Comparison of ENCODE assay signal across 14 cellular contexts in genomic region chr10:121138112-121138860, GRCh38.
DNase-seq lines count a peak whose midpoint lies in the region; ATAC-seq and TF ChIP-seq lines count a peak whose summit lies in the region.
"Had no signal": no experiment of that assay in that cellular context is flagged by ENCODE, and none has a peak within 500 bp of the region (broad histone marks: within the 10 kb centered on the region; RNA-seq: fewer than 3 reads in every experiment).

No MANE protein-coding gene starts in this region.

- ATAC-seq in GM18520 (IDR thresholded peaks at IDR 0.05; ENCODE audit: unreplicated experiment), result no peak
- no peak for ATAC-seq in GM18858 (IDR thresholded peaks at IDR 0.05; ENCODE audit: unreplicated experiment)
- ATAC-seq: HCT116, Right ventricle myocardium inferior, SK-N-SH treated with all-trans-retinoic acid at 6 μM for 48 hours had no signal

- peaks cover 21% of the 10 kb centered on the region for H3K4me1 Mint-ChIP-seq in endodermal cell

- no peak for TF ChIP-seq CTCF in endodermal cell (conservative IDR thresholded peaks at IDR 0.05)

- H3K27ac ChIP-seq in endodermal cell (ENCODE audit: low read depth, low read length), result no peak overlapping the region
- H3K27ac ChIP-seq: 22Rv1; BLaER1 treated with 17β-estradiol and CSF1 and Interleukin-3, amounts not matched to agents 10 nM and 100 nM had no signal

- DNase-seq in NCI-H748 (lab: John Stamatoyannopoulos, UW; ENCODE audit: unreplicated experiment), result peak; percentile 50
- no peak for DNase-seq in NCI-H748 treated with DMSO at 0.1 percent for 48 hours (lab: John Stamatoyannopoulos, UW)
- DNase-seq in NCI-H524 treated with DMSO at 0.1 percent for 48 hours (lab: John Stamatoyannopoulos, UW), result peak; percentile 64
- peak; percentile 74 for DNase-seq in left kidney (ENCODE audit: low read depth, low spot score)
- DNase-seq in cardiac septum (ENCODE audit: low spot score), result no peak
- no peak for DNase-seq in endodermal cell
- DNase-seq: DMS153 had no signal

- H3K9me3 Mint-ChIP-seq in endodermal cell, result peaks cover 12% of the 10 kb centered on the region

- H3K36me3 ChIP-seq in endodermal cell (ENCODE audit: control insufficient read depth, insufficient read depth, low read length), result no peaks in the 10 kb centered on the region
- H3K36me3 ChIP-seq: BLaER1 treated with 17β-estradiol and CSF1 and Interleukin-3, amounts not matched to agents 10 nM and 100 nM had no signal

- no peak overlapping the region for H3K9ac ChIP-seq in endodermal cell (ENCODE audit: extremely low read depth, low read length, poor library complexity, severe bottlenecking)
- H3K9ac ChIP-seq: BLaER1 treated with 17β-estradiol and CSF1 and Interleukin-3, amounts not matched to agents 10 nM and 100 nM had no signal

- peaks cover 3% of the 10 kb centered on the region for H3K9me3 ChIP-seq in endodermal cell (ENCODE audit: control insufficient read depth, low read length)

- H3K36me3 Mint-ChIP-seq in endodermal cell (ENCODE audit: low read depth), result no peaks in the 10 kb centered on the region

- H3K27ac Mint-ChIP-seq in endodermal cell, result no peak overlapping the region

- no peak overlapping the region for H3K4me3 Mint-ChIP-seq in endodermal cell

- intact Hi-C loops in cardiac septum (cut with DNase I), result no loop called here

- WGBS in endodermal cell (ENCODE audit: insufficient coverage in 1 of 2, insufficient read length in 1 of 2), 2 experiments, result 80 to 82% methylated on average over 9 to 13 of the region's 13 CpGs

- no peak overlapping the region for H3K4me3 ChIP-seq in endodermal cell (ENCODE audit: low read length)
- H3K4me3 ChIP-seq: BLaER1 treated with 17β-estradiol and CSF1 and Interleukin-3, amounts not matched to agents 10 nM and 100 nM had no signal

- no peaks in the 10 kb centered on the region for H3K27me3 ChIP-seq in endodermal cell (ENCODE audit: control insufficient read depth, insufficient read depth, low read length, poor library complexity, severe bottlenecking)
- H3K27me3 ChIP-seq: BLaER1 treated with 17β-estradiol and CSF1 and Interleukin-3, amounts not matched to agents 10 nM and 100 nM had no signal

- H3K27me3 Mint-ChIP-seq in endodermal cell (ENCODE audit: insufficient read depth), result peaks cover 13% of the 10 kb centered on the region

- peaks cover 8% of the 10 kb centered on the region for H3K4me1 ChIP-seq in endodermal cell (ENCODE audit: control insufficient read depth, insufficient read depth, low read length)
- H3K4me1 ChIP-seq: BLaER1 treated with 17β-estradiol and CSF1 and Interleukin-3, amounts not matched to agents 10 nM and 100 nM had no signal

Comparison
In these comparisons a context has a peak if more than half of its experiments do, and no peak if none do; other contexts are left out.
1. DNase-seq: peak in NCI-H748 (single experiment), NCI-H524 treated with DMSO at 0.1 percent for 48 hours (single experiment) and left kidney (single experiment); none in NCI-H748 treated with DMSO at 0.1 percent for 48 hours (single experiment), cardiac septum (single experiment) and endodermal cell (single experiment).